ENCODE assay signal across 16 cellular contexts in the genomic region with DNA sequence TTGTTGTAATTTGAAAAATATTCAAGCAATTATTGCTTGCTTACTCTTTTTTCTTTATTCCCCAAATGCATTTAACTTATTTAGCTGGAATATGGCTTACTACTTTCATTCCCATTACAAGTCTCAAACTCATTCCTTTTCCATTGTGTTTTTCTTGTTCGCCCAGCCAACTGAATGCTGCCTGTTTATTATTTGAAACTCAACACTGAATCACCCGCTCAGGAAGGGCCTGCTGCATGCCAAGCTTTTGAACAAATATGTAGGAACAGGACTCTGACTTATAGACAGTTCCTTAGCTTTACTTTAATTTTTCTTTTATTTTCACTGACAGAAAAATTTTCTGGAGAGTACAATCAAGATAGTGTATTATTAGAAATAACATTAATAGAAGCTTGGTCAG. TPM values are rescaled to one million over a fixed set of nuclear protein-coding genes. Genes with fewer than 3 reads are reported as not detected.
DNase-seq lines count a peak whose midpoint lies in the region; ATAC-seq and TF ChIP-seq lines count a peak whose summit lies in the region.
"Had no signal": no experiment of that assay in that cellular context is flagged by ENCODE, and none has a peak within 500 bp of the region (broad histone marks: within the 10 kb centered on the region; RNA-seq: fewer than 3 reads in every experiment).

No MANE protein-coding gene starts in this region.

- TF ChIP-seq EP300 in gastroesophageal sphincter (IDR thresholded peaks at IDR 0.05) (no peak), transverse colon (IDR thresholded peaks at IDR 0.05; ENCODE audit: low read depth) (no peak)

- no peaks in the 10 kb centered on the region for H3K27me3 ChIP-seq in gastroesophageal sphincter
- no peaks in the 10 kb centered on the region for H3K27me3 ChIP-seq in transverse colon
- H3K27me3 ChIP-seq: dorsolateral prefrontal cortex, heart left ventricle, left lung had no signal

- intact Hi-C loops in transverse colon (cut with DNase I; ENCODE audit: low total_unique reads) = no loop called here

- H3K9me3 ChIP-seq in gastroesophageal sphincter (no peaks in the 10 kb centered on the region), transverse colon (no peaks in the 10 kb centered on the region)
- H3K9me3 ChIP-seq: heart left ventricle, left lung had no signal

- no peak for ATAC-seq in gastroesophageal sphincter
- ATAC-seq: activated naive CD4-positive, alpha-beta T cell treated with anti-CD3 and anti-CD28 coated beads, Interleukin-2, amount 50 U/mL, for 72 hours; heart left ventricle; left lung had no signal

- H3K36me3 ChIP-seq in gastroesophageal sphincter = peaks cover 0 to 19% of the 10 kb centered on the region in 2 donors
- H3K36me3 ChIP-seq in transverse colon = no peaks in the 10 kb centered on the region

- H3K4me3 ChIP-seq in gastroesophageal sphincter (no peak overlapping the region), transverse colon (no peak overlapping the region)
- H3K4me3 ChIP-seq: dorsolateral prefrontal cortex, heart left ventricle, left lung had no signal

- H3K27ac ChIP-seq in gastroesophageal sphincter (peak overlapping the region in 3 of 4 donors; percentile 5 to 17 (median 6)), transverse colon (peak overlapping the region; percentile 22 to 51 (median 26))
- H3K27ac ChIP-seq: 22Rv1, dorsolateral prefrontal cortex, left lung had no signal

- peaks cover 3 to 29% (median 14%) of the 10 kb centered on the region in 3 donors for H3K4me1 ChIP-seq in gastroesophageal sphincter
- H3K4me1 ChIP-seq in transverse colon = peaks cover 0 to 7% (median 0%) of the 10 kb centered on the region in 4 donors
- H3K4me1 ChIP-seq: left lung had no signal

- TF ChIP-seq POLR2A in gastroesophageal sphincter (IDR thresholded peaks at IDR 0.05) (no peak), transverse colon (IDR thresholded peaks at IDR 0.05) (no peak)

- WGBS in gastroesophageal sphincter (ENCODE audit: low coverage in 1 of 2), 2 donors = 0 to 14% methylated on average over 1 to 2 of the region's 2 CpGs
- 36 to 49% methylated on average over 2 of the region's 2 CpGs for WGBS in transverse colon (ENCODE audit: low coverage in 1 of 2), 2 donors

- no peak for TF ChIP-seq CTCF in gastroesophageal sphincter (IDR thresholded peaks at IDR 0.05)
- TF ChIP-seq CTCF in transverse colon (IDR thresholded peaks at IDR 0.05) = no peak

- DNase-seq in DMS 273 (lab: John Stamatoyannopoulos, UW; ENCODE audit: unreplicated experiment) (peak; percentile 1), DMS 273 treated with DMSO at 0.1 percent for 48 hours (lab: John Stamatoyannopoulos, UW) (no peak), astrocyte of the hippocampus (ENCODE audit: low read depth, low spot score) (peak; percentile 76), transverse colon (no peak), NCI-H2171 (lab: John Stamatoyannopoulos, UW) (no peak), SKM-1 (lab: John Stamatoyannopoulos, UW; ENCODE audit: unreplicated experiment) (no peak)
- DNase-seq in activated CD8-positive, alpha-beta memory T cell treated with anti-CD3 and anti-CD28 coated beads, Interleukin-2, amount 50 U/mL, for 48 hours = no peak
- DNase-seq: COR-L47, dorsolateral prefrontal cortex, heart left ventricle, left lung, NCI-H1436, NCI-H510A had no signal

- in situ Hi-C loops in transverse colon (cut with MboI; ENCODE audit: low pct_ligation_motif_present in 1 of 4, low pct_unique_long_range_greater_than_20kb in 1 of 4, low sequenced_read_pairs in 3 of 4) = no loop called here

RNA-seq across cellular contexts. Expression of a gene that starts 12.9 kb away (rescaled TPM):
- total RNA-seq in gastroesophageal sphincter (10 to 100 TPM; 31.2 to 75.5 (median 60.2) TPM), transverse colon (10 to 100 TPM; 10.6 to 27.1 (median 20.8) TPM)

Comparison
In these comparisons a context has a peak if more than half of its experiments do, and no peak if none do; other contexts are left out.
1. DNase-seq: peak in DMS 273 (single experiment) and astrocyte of the hippocampus (single experiment); none in DMS 273 treated with DMSO at 0.1 percent for 48 hours (single experiment), transverse colon (single experiment), activated CD8-positive, alpha-beta memory T cell treated with anti-CD3 and anti-CD28 coated beads, Interleukin-2, amount 50 U/mL, for 48 hours (single experiment), NCI-H2171 (single experiment) and SKM-1 (single experiment).